Comparison of ENCODE assay signal across 8 cellular contexts in the genomic region with DNA sequence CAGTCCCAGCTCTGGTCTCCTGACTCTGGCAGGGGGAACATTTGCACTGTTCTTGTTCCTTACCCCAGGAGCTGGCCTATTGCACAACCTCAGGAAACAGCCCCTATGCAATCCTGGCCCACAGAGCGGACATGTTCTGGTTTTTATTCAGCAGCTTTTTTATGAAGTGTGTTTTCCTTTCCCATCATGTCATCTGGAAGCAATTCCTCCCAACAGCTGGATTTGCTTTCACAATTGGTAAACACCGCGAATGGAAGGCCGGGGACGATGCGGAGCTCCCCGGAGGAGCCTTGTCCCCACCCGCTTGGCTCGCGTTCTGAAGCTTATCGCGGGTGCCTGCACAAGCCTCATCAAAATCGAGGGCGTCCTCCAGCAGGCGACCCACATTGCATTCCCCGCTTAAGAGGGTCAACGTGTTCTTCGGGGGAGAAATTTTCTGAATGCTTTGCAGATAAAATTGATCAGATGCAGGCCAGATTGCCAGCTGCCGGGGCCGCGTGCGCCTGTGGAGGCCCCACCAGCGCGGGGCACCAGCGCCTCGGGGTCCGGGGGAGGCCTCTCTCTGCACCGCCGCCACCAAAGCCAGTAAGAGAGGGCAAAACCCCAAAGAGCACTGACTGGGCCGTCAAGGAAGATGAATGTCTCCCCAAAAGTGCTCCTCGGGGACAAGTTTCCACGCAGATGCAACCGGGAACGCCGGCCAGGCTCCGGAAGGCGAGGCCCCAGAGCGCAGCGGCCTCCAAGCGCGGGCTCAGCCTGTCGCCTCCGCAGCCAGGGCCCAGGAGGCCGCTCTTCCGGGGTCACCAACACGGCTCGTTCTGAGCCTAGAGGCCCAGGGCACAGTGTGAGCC.
A peak's percentile ranks its signal among the peaks of the same experiment; 100 is the strongest.
DNase-seq lines count a peak whose midpoint lies in the region; ATAC-seq and TF ChIP-seq lines count a peak whose summit lies in the region.

No MANE protein-coding gene starts in this region.

- DNase-seq in AML-193 (lab: John Stamatoyannopoulos, UW) = peak; percentile 45 to 60
- DNase-seq in fibroblast of peridontal ligament (ENCODE audit: extremely low read depth) = peak; percentile 98
- no peak for DNase-seq in omental fat pad (ENCODE audit: low spot score)
- no peak for DNase-seq in activated naive CD4-positive, alpha-beta T cell (lab: John Stamatoyannopoulos, UW)
- no peak for DNase-seq in NCI-H146 (lab: John Stamatoyannopoulos, UW)
- no peak for DNase-seq in activated naive CD4-positive, alpha-beta T cell treated with anti-CD3 and anti-CD28 coated beads, Interleukin-2, amount 50 U/mL, for 72 hours (ENCODE audit: low spot score in 2 of 2)

- peaks cover 0 to 8% of the 10 kb centered on the region in 2 donors for H3K36me3 Mint-ChIP-seq in activated naive CD4-positive, alpha-beta T cell treated with anti-CD3 and anti-CD28 coated beads, Interleukin-2, amount 50 U/mL, for 72 hours

- TF ChIP-seq CTCF in omental fat pad (IDR thresholded peaks at IDR 0.05) = no peak

- ATAC-seq in omental fat pad (ENCODE audit: low FRiP score) = peak; percentile 46
- ATAC-seq in activated naive CD4-positive, alpha-beta T cell treated with anti-CD3 and anti-CD28 coated beads, Interleukin-2, amount 50 U/mL, for 72 hours = no peak
- no peak for ATAC-seq in GM18519 (IDR thresholded peaks at IDR 0.05; ENCODE audit: low FRiP score, unreplicated experiment)

- no peak overlapping the region for H3K27ac Mint-ChIP-seq in activated naive CD4-positive, alpha-beta T cell treated with anti-CD3 and anti-CD28 coated beads, Interleukin-2, amount 50 U/mL, for 72 hours

- H3K9me3 Mint-ChIP-seq in activated naive CD4-positive, alpha-beta T cell treated with anti-CD3 and anti-CD28 coated beads, Interleukin-2, amount 50 U/mL, for 72 hours = peaks cover 0 to 6% of the 10 kb centered on the region in 2 donors

TF ChIP-seq in PFSK-1, 5 proteins besides CTCF, POLR2A, EP300 and RAD21:
- TF ChIP-seq REST (IDR thresholded peaks at IDR 0.05; ENCODE audit: insufficient read depth in 1 of 2, low read depth in 2 of 2, low read length in 2 of 2) = 0 out of 4 replicates have a peak, but pooled peaks of 1 of the 2 experiments have one; percentile 9
- TF ChIP-seq SIN3A (IDR thresholded peaks at IDR 0.05; ENCODE audit: borderline replicate concordance, insufficient read depth, low read length) = peak; percentile 90; the same call in 1 of the 2 replicates
- no peak for TF ChIP-seq POLR2AphosphoS5 (IDR thresholded peaks at IDR 0.05; ENCODE audit: low read depth, low read length)
- TF ChIP-seq FOXP2 (optimal IDR thresholded peaks at IDR 0.05; ENCODE audit: borderline replicate concordance, extremely low read depth, extremely low read length, insufficient read depth) = peak; percentile 97
- no peak for TF ChIP-seq TAF1 (IDR thresholded peaks at IDR 0.05; ENCODE audit: borderline replicate concordance, insufficient read depth, low read length)

Comparison
In these comparisons a context has a peak if more than half of its experiments do, and no peak if none do; other contexts are left out.
1. DNase-seq: peak in AML-193 (2 of 2) and fibroblast of peridontal ligament (single experiment); none in omental fat pad (single experiment), activated naive CD4-positive, alpha-beta T cell (0 of 4), NCI-H146 (single experiment) and activated naive CD4-positive, alpha-beta T cell treated with anti-CD3 and anti-CD28 coated beads, Interleukin-2, amount 50 U/mL, for 72 hours (0 of 2).